In the genomic region with DNA sequence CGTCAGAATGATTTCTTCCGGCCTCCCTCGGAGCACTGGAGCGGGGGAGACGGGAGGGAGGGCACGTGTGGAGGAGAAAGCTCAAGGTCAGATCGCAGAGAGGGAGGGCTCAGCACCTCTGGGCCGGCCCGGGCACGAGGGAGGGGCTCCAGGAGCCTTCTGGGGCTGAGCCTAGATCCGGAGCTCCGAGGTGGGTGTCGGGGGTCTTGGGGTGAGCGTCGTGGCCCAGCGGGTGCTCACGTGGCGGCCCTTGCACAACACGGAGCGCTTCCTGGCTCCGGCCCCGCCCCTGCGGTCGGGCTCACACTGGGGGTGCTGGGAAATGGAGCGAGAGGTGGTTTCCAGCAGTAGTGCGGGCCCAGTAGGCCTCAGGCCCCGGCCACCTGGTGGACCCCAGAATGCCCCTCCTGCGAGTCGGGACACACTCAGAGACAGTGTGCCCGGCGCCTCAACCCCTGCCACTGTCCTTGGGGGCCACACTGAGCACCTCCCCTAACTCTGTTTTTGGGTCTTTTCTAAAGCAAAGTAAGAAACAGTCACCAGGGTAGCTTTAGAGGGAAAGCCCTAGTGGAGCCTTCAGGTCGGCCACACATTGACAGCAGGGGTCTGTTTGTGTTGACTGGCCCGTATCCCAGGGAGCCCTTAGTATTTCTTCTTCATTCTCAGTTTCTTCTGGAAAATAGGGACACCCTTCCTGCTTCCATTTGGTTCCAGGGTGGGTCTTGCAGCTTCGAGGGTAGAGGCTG, we compare ENCODE assay signal across 8 cellular contexts. TPM values are rescaled to one million over a fixed set of nuclear protein-coding genes. Genes with fewer than 3 reads are reported as not detected.
DNase-seq lines count a peak whose midpoint lies in the region; ATAC-seq lines count a peak whose summit lies in the region.

No MANE protein-coding gene starts in this region.

- no peaks in the 10 kb centered on the region for H3K36me3 ChIP-seq in endocrine pancreas (ENCODE audit: control insufficient read depth, insufficient read depth, low read length)

- H3K4me3 ChIP-seq in endocrine pancreas (ENCODE audit: control insufficient read depth, insufficient read depth, low read length): peak overlapping the region; percentile 11

- no peaks in the 10 kb centered on the region for H3K4me1 ChIP-seq in endocrine pancreas (ENCODE audit: control insufficient read depth, insufficient read depth, low read length)

- H3K9me3 ChIP-seq in endocrine pancreas (ENCODE audit: control insufficient read depth, low read length): no peaks in the 10 kb centered on the region

- ATAC-seq in HG02571 (IDR thresholded peaks at IDR 0.05; ENCODE audit: unreplicated experiment): peak; percentile 78

- H3K9ac ChIP-seq in endocrine pancreas (ENCODE audit: control insufficient read depth, insufficient read depth, low read length): peak overlapping the region; percentile 57

- no peaks in the 10 kb centered on the region for H3K27me3 ChIP-seq in endocrine pancreas (ENCODE audit: control insufficient read depth, insufficient read depth, low read length)

- DNase-seq in NCI-H1417 (lab: John Stamatoyannopoulos, UW): peak in 2 of 3 experiments; percentile 58
- DNase-seq in NCI-H1417 treated with DMSO at 0.1 percent for 48 hours (lab: John Stamatoyannopoulos, UW): no peak
- peak; percentile 54 for DNase-seq in NCI-H146 (lab: John Stamatoyannopoulos, UW)
- peak; percentile 52 to 60 for DNase-seq in activated CD8-positive, alpha-beta memory T cell treated with anti-CD3 and anti-CD28 coated beads for 4 hours (ENCODE audit: low read depth in 2 of 2)
- peak; percentile 63 for DNase-seq in mucosa of gallbladder (ENCODE audit: low spot score)
- peak; percentile 46 to 57 for DNase-seq in stimulated activated CD8-positive, alpha-beta memory T cell treated with anti-CD3 and anti-CD28 coated beads, Interleukin-4, amount 100 ng/mL, for 4 hours (ENCODE audit: low read depth in 2 of 2, low spot score in 1 of 2)

RNA-seq across cellular contexts. Expression of a gene that starts 0.8 kb away (rescaled TPM):
- 49.4 TPM for total RNA-seq in mucosa of gallbladder
